26 cellular contexts compared by ENCODE assay signal in genomic region chr4:11743236-11743635, GRCh38.
A peak's percentile ranks its signal among the peaks of the same experiment; 100 is the strongest.
DNase-seq lines count a peak whose midpoint lies in the region; ATAC-seq and TF ChIP-seq lines count a peak whose summit lies in the region.
"Had no signal": no experiment of that assay in that cellular context is flagged by ENCODE, and none has a peak within 500 bp of the region (broad histone marks: within the 10 kb centered on the region; RNA-seq: fewer than 3 reads in every experiment).

No MANE protein-coding gene starts in this region.

- H3K9ac ChIP-seq in IMR-90 (ENCODE audit: low read depth, low read length) = no peak overlapping the region

- peaks cover 9% of the 10 kb centered on the region for H3K36me3 Mint-ChIP-seq in Calu3 (ENCODE audit: insufficient read depth, unreplicated experiment)
- H3K36me3 Mint-ChIP-seq: activated CD4-positive, alpha-beta memory T cell treated with anti-CD3 and anti-CD28 coated beads for 36 hours; activated naive CD8-positive, alpha-beta T cell treated with anti-CD3 and anti-CD28 coated beads for 36 hours; mesothelial cell of epicardium; naive thymus-derived CD8-positive, alpha-beta T cell; stimulated activated naive B cell treated with anti-CD40 and anti-IgM and Interleukin-4, amounts not matched to agents 10 μg/mL and 1 μg/mL and 100 μg/mL, for 72 hours; T-cell had no signal

- H2AFZ ChIP-seq in IMR-90 (replicated peaks; ENCODE audit: low read length, poor library complexity) = no peak overlapping the region

- H4K20me1 ChIP-seq in IMR-90 (ENCODE audit: insufficient read depth, low read length) = no peaks in the 10 kb centered on the region

- no CpG with 5 or more reads among the region's 1 CpG for WGBS in IMR-90 (ENCODE audit: extremely low coverage in 2 of 2, insufficient read length in 1 of 2), 2 experiments

- H3K4ac ChIP-seq in IMR-90 (ENCODE audit: low read depth, low read length) = no peak overlapping the region

- TF ChIP-seq RAD21 in IMR-90 (IDR thresholded peaks at IDR 0.05; ENCODE audit: low read length) = no peak

- no peak overlapping the region for H2BK5ac ChIP-seq in IMR-90 (ENCODE audit: low read depth, low read length, poor library complexity, severe bottlenecking)

- DNase-seq in IMR-90 (peak; percentile 17), NCI-H2081 (lab: John Stamatoyannopoulos, UW) (peak; percentile 17 to 72), amniotic epithelial cell (ENCODE audit: low read depth) (peak; percentile 16), lung microvascular endothelial cell (ENCODE audit: low read depth in 2 of 2) (peak; percentile 16 to 90), Calu3 (no peak), GM03348 (ENCODE audit: low spot score) (no peak)
- DNase-seq: activated CD4-positive, alpha-beta memory T cell treated with anti-CD3 and anti-CD28 coated beads for 36 hours; activated effector memory CD4-positive, alpha-beta T cell treated with Interleukin-2 at 50 U/mL for 16 hours; activated naive CD8-positive, alpha-beta T cell treated with anti-CD3 and anti-CD28 coated beads for 36 hours; C1 segment of cervical spinal cord; EL; erythroblast; gastrocnemius medialis; left ventricle myocardium inferior; naive thymus-derived CD8-positive, alpha-beta T cell; NCI-H1417 treated with DMSO at 0.1 percent for 48 hours; NCI-H446 treated with DMSO at 0.1 percent for 48 hours; occipital lobe; retina; stimulated activated CD4-positive, alpha-beta T cell treated with anti-CD3 and anti-CD28 coated beads, Interleukin-4, amount 100 ng/mL, for 1 hour; stimulated activated naive B cell treated with anti-CD40 and anti-IgM and Interleukin-4, amounts not matched to agents 10 μg/mL and 1 μg/mL and 100 μg/mL, for 72 hours; T-cell; uterus had no signal

- H2BK15ac ChIP-seq in IMR-90 (ENCODE audit: low read depth, low read length) = no peak overlapping the region

- no peaks in the 10 kb centered on the region for H3K36me3 ChIP-seq in IMR-90 (ENCODE audit: control insufficient read depth, insufficient read depth, low read length)
- H3K36me3 ChIP-seq: gastrocnemius medialis, left ventricle myocardium inferior, SJSA1, uterus had no signal

- H4K8ac ChIP-seq in IMR-90 (ENCODE audit: low read depth in 2 of 2, low read length in 2 of 2) = no peak overlapping the region

- no peaks in the 10 kb centered on the region for H3K9me3 Mint-ChIP-seq in Calu3 (ENCODE audit: low read depth, unreplicated experiment)
- H3K9me3 Mint-ChIP-seq: activated CD4-positive, alpha-beta memory T cell treated with anti-CD3 and anti-CD28 coated beads for 36 hours; activated naive CD8-positive, alpha-beta T cell treated with anti-CD3 and anti-CD28 coated beads for 36 hours; mesothelial cell of epicardium; naive thymus-derived CD8-positive, alpha-beta T cell; stimulated activated naive B cell treated with anti-CD40 and anti-IgM and Interleukin-4, amounts not matched to agents 10 μg/mL and 1 μg/mL and 100 μg/mL, for 72 hours; T-cell had no signal

- no peak overlapping the region for H3K18ac ChIP-seq in IMR-90 (ENCODE audit: low read depth, low read length)

- POLR2A ChIA-PET in IMR-90 (lab: Charles Lee; ENCODE audit: unreplicated experiment) = no interaction called here

- H3K9me3 ChIP-seq in IMR-90 (ENCODE audit: control insufficient read depth, insufficient read depth, low read length) = no peaks in the 10 kb centered on the region
- H3K9me3 ChIP-seq: gastrocnemius medialis, left ventricle myocardium inferior, SJSA1, uterus had no signal

- in situ Hi-C loops in IMR-90 (cut with MboI; ENCODE audit: low sequenced_read_pairs) = no loop called here

- CTCF ChIA-PET in IMR-90 (lab: Yijun Ruan, JAX) (no interaction called here), Calu3 (lab: Charles Lee) (no interaction called here)

- no peak overlapping the region for H2BK120ac ChIP-seq in IMR-90 (ENCODE audit: low read depth, low read length)

- H3K79me1 ChIP-seq in IMR-90 (ENCODE audit: low read depth in 1 of 2, low read length in 2 of 2) = no peaks in the 10 kb centered on the region

- TF ChIP-seq POLR2A in IMR-90 (IDR thresholded peaks at IDR 0.05; ENCODE audit: low read depth, low read length) = no peak

- H4K5ac ChIP-seq in IMR-90 (ENCODE audit: low read depth, low read length) = no peak overlapping the region

- H4K91ac ChIP-seq in IMR-90 (ENCODE audit: insufficient read depth, low read depth, low read length) = no peak overlapping the region

- peaks cover 5% of the 10 kb centered on the region; the same call in 1 of the 2 replicates for H3K9me1 ChIP-seq in IMR-90 (ENCODE audit: insufficient read depth, low read length)

- no peak overlapping the region for H3K14ac ChIP-seq in IMR-90 (replicated peaks; ENCODE audit: low read depth, low read length)

- no peaks in the 10 kb centered on the region for H3K27me3 Mint-ChIP-seq in Calu3 (ENCODE audit: unreplicated experiment)

- no peak overlapping the region for H3K4me3 ChIP-seq in IMR-90 (ENCODE audit: insufficient read depth, low read depth, low read length)
- H3K4me3 ChIP-seq: gastrocnemius medialis, left ventricle myocardium inferior, SJSA1, uterus had no signal

- ATAC-seq in IMR-90 (ENCODE audit: low read depth) (no peak; the same call in 1 of the 2 replicates), HG02938 (IDR thresholded peaks at IDR 0.05; ENCODE audit: unreplicated experiment) (no peak)
- ATAC-seq: gastrocnemius medialis; naive thymus-derived CD8-positive, alpha-beta T cell; stimulated activated naive B cell treated with anti-CD40 and anti-IgM and Interleukin-4, amounts not matched to agents 10 μg/mL and 1 μg/mL and 100 μg/mL, for 72 hours; T-cell had no signal

- peaks cover 48% of the 10 kb centered on the region for H3K4me1 Mint-ChIP-seq in Calu3 (ENCODE audit: low read depth, unreplicated experiment)
- H3K4me1 Mint-ChIP-seq: activated naive CD8-positive, alpha-beta T cell treated with anti-CD3 and anti-CD28 coated beads for 36 hours; naive thymus-derived CD8-positive, alpha-beta T cell; stimulated activated naive B cell treated with anti-CD40 and anti-IgM and Interleukin-4, amounts not matched to agents 10 μg/mL and 1 μg/mL and 100 μg/mL, for 72 hours; T-cell had no signal

- H2BK20ac ChIP-seq in IMR-90 (ENCODE audit: low read depth, low read length) = no peak overlapping the region

- no peak overlapping the region for H3K23ac ChIP-seq in IMR-90 (ENCODE audit: low read depth, low read length)

- H2AK5ac ChIP-seq in IMR-90 (ENCODE audit: low read depth, low read length) = no peak overlapping the region

- no peak overlapping the region for H3K4me2 ChIP-seq in IMR-90 (ENCODE audit: low read depth, low read length)

- H3K4me1 ChIP-seq in IMR-90 (ENCODE audit: control insufficient read depth, insufficient read depth, low read length) = peaks cover 5% of the 10 kb centered on the region; the same call in 1 of the 2 replicates
- H3K4me1 ChIP-seq: gastrocnemius medialis, left ventricle myocardium inferior, SJSA1, uterus had no signal

- no peak overlapping the region for H3K56ac ChIP-seq in IMR-90 (ENCODE audit: extremely low read depth, insufficient read depth, low read length)

- intact Hi-C loops in IMR-90 (cut with micrococcal nuclease) (no loop called here), Calu3 (cut with micrococcal nuclease; ENCODE audit: unreplicated experiment) (no loop called here)

- dilution Hi-C loops in IMR-90 (cut with HindIII; ENCODE audit: low sequenced_read_pairs, unreplicated experiment) = no loop called here

- TF ChIP-seq CTCF in IMR-90 (conservative IDR thresholded peaks at IDR 0.05; ENCODE audit: low read depth, low read length) (no peak), Calu3 (IDR thresholded peaks at IDR 0.05; ENCODE audit: unreplicated experiment) (no peak)

- H3K4me3 Mint-ChIP-seq in Calu3 (ENCODE audit: low read depth, unreplicated experiment) = no peak overlapping the region
- H3K4me3 Mint-ChIP-seq: activated CD4-positive, alpha-beta memory T cell treated with anti-CD3 and anti-CD28 coated beads for 36 hours; activated naive CD8-positive, alpha-beta T cell treated with anti-CD3 and anti-CD28 coated beads for 36 hours; mesothelial cell of epicardium; naive thymus-derived CD8-positive, alpha-beta T cell; stimulated activated naive B cell treated with anti-CD40 and anti-IgM and Interleukin-4, amounts not matched to agents 10 μg/mL and 1 μg/mL and 100 μg/mL, for 72 hours; T-cell had no signal

- no peak overlapping the region for H3K27ac ChIP-seq in IMR-90 (ENCODE audit: insufficient read depth, low read length)
- H3K27ac ChIP-seq: gastrocnemius medialis, left ventricle myocardium inferior, SJSA1, uterus had no signal

- H3K27ac Mint-ChIP-seq in Calu3 (ENCODE audit: unreplicated experiment) = no peak overlapping the region
- H3K27ac Mint-ChIP-seq: activated CD4-positive, alpha-beta memory T cell treated with anti-CD3 and anti-CD28 coated beads for 36 hours; activated naive CD8-positive, alpha-beta T cell treated with anti-CD3 and anti-CD28 coated beads for 36 hours; mesothelial cell of epicardium; naive thymus-derived CD8-positive, alpha-beta T cell; stimulated activated naive B cell treated with anti-CD40 and anti-IgM and Interleukin-4, amounts not matched to agents 10 μg/mL and 1 μg/mL and 100 μg/mL, for 72 hours; T-cell had no signal

- no TSS peak for BruUV-seq in IMR-90 (replicated peaks; lab: Mats Ljungman, UMichigan)
- no TSS peak for BruUV-seq in Calu3 (replicated peaks; lab: Mats Ljungman, UMichigan)

- H3K27me3 ChIP-seq in IMR-90 (ENCODE audit: control insufficient read depth, insufficient read depth, low read length) = no peaks in the 10 kb centered on the region; the same call in 1 of the 2 replicates
- H3K27me3 ChIP-seq: gastrocnemius medialis, SJSA1, uterus had no signal

- no peak overlapping the region for H2AK9ac ChIP-seq in IMR-90 (replicated peaks; ENCODE audit: low read depth, low read length, poor library complexity)

TF ChIP-seq in IMR-90, 13 proteins besides CTCF, POLR2A, EP300 and RAD21:
- TF ChIP-seq MAZ (IDR thresholded peaks at IDR 0.05; ENCODE audit: borderline replicate concordance, low read depth, low read length) = no peak
- no peak for TF ChIP-seq FOS (IDR thresholded peaks at IDR 0.05; ENCODE audit: low read depth, low read length)
- TF ChIP-seq CEBPB (IDR thresholded peaks at IDR 0.05; ENCODE audit: low read depth, low read length) = no peak
- TF ChIP-seq RFX5 (IDR thresholded peaks at IDR 0.05; ENCODE audit: low read depth, low read length) = no peak
- TF ChIP-seq RCOR1 (IDR thresholded peaks at IDR 0.05; ENCODE audit: insufficient replicate concordance, low read length) = no peak
- TF ChIP-seq CHD1 (IDR thresholded peaks at IDR 0.05; ENCODE audit: low read depth, low read length) = no peak

Comparison
In these comparisons a context has a peak if more than half of its experiments do, and no peak if none do; other contexts are left out.
1. DNase-seq: peak in IMR-90 (single experiment), NCI-H2081 (2 of 2), amniotic epithelial cell (single experiment) and lung microvascular endothelial cell (2 of 2); none in Calu3 (single experiment) and GM03348 (single experiment).